8 cellular contexts compared by ENCODE assay signal in the genomic region with DNA sequence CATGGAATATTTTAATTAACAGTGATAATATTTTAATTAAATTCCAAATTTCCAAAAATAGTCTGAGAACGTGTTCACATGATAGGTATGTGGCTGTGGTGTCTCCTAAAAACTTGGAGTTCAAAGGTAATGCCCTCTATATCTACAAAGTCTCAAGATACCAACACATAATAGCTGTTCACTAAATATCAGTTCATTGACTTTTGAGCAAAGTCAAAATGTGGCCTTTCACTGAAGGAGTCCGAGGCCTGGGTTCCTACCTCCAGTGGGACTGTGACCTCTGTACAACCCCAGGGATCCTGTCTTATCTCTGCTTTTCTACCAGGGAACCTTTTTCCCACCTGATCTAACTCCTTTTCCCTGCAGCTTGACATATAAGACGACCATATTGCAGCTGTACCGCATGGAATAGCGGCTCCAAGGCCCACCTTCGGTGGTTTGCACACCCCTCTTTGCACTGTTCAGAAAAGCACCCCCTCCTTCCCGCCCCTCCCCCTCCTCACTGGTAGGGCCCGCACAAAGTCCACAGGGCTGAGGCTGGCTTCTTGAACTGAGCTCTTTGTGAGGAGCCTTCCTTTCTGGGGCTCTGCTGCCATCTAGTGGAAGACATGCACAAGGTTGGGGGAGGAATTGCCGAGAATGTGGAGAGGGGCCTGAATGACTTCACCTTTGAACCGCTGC. TPM values are rescaled to one million over a fixed set of nuclear protein-coding genes. Genes with fewer than 3 reads are reported as not detected.
DNase-seq lines count a peak whose midpoint lies in the region; ATAC-seq and TF ChIP-seq lines count a peak whose summit lies in the region.

No MANE protein-coding gene starts in this region.

- no peaks in the 10 kb centered on the region for H3K9me2 ChIP-seq in OCI-LY1 (ENCODE audit: low read depth, low read length)

- H2AFZ ChIP-seq in OCI-LY1 (ENCODE audit: low read length): no peak overlapping the region

- H3K27ac ChIP-seq in OCI-LY1 (ENCODE audit: low read depth, low read length, poor library complexity, severe bottlenecking): no peak overlapping the region
- H3K27ac ChIP-seq in muscle layer of colon (ENCODE audit: low read depth, low read length): peak overlapping the region; percentile 99

- H3K4me3 ChIP-seq in GM12865 (ENCODE audit: low read depth, low read length): peak overlapping the region; percentile 87
- no peak overlapping the region for H3K4me3 ChIP-seq in OCI-LY1 (ENCODE audit: low read depth, low read length, poor library complexity, severe bottlenecking)
- peak overlapping the region; percentile 97 for H3K4me3 ChIP-seq in epithelial cell of esophagus (ENCODE audit: low read length)
- peak overlapping the region in 1 of 2 donors; percentile 98 for H3K4me3 ChIP-seq in muscle layer of colon (ENCODE audit: low read depth in 1 of 2, low read length in 2 of 2)

- H3K4me2 ChIP-seq in OCI-LY1 (ENCODE audit: low read length): no peak overlapping the region

- H3K79me2 ChIP-seq in OCI-LY1 (ENCODE audit: insufficient read depth, low read length): no peaks in the 10 kb centered on the region

- H3K4me1 ChIP-seq in OCI-LY1 (ENCODE audit: insufficient read depth, low read length, severe bottlenecking) (peaks cover under 1% of the 10 kb centered on the region), muscle layer of colon (ENCODE audit: insufficient read depth, low read length) (peaks cover 64% of the 10 kb centered on the region)

- no peak for ATAC-seq in GM19397 (IDR thresholded peaks at IDR 0.05; ENCODE audit: unreplicated experiment)

- H3F3A ChIP-seq in OCI-LY1 (ENCODE audit: insufficient read depth, low read length): no peaks in the 10 kb centered on the region

- TF ChIP-seq CTCF in GM12865 (IDR thresholded peaks at IDR 0.05; ENCODE audit: insufficient read depth, low read depth, low read length, missing control alignments) (peak; percentile 88), OCI-LY1 (IDR thresholded peaks at IDR 0.05; ENCODE audit: low read length) (peak; percentile 87), epithelial cell of esophagus (IDR thresholded peaks at IDR 0.05; ENCODE audit: insufficient read depth, low read depth, low read length, missing control alignments) (peak; percentile 94)

- DNase-seq in GM12865 (ENCODE audit: low read depth) (peak; percentile 94), HT1080 (ENCODE audit: low read depth) (peak; percentile 74), activated T-cell treated with anti-CD3 and anti-CD28 coated beads for 1 hour (ENCODE audit: low read depth) (peak; percentile 79), epithelial cell of esophagus (ENCODE audit: low read depth) (peak; percentile 89)
- DNase-seq in stimulated activated CD8-positive, alpha-beta memory T cell treated with anti-CD3 and anti-CD28 coated beads, Interleukin-7, amount 100 ng/mL, for 1 hour (ENCODE audit: low read depth in 2 of 2): peak; percentile 64 to 70

- H3K36me3 ChIP-seq in OCI-LY1 (ENCODE audit: insufficient read depth, low read length) (no peaks in the 10 kb centered on the region), muscle layer of colon (ENCODE audit: insufficient read depth, low read length) (peaks cover 51% of the 10 kb centered on the region)

- H3K9me3 ChIP-seq in OCI-LY1 (ENCODE audit: low read length): no peaks in the 10 kb centered on the region
- H3K9me3 ChIP-seq in muscle layer of colon (ENCODE audit: low read length): no peaks in the 10 kb centered on the region

- H3K27me3 ChIP-seq in OCI-LY1 (ENCODE audit: insufficient read depth, low read length) (peaks cover 8% of the 10 kb centered on the region; the same call in 1 of the 2 replicates), muscle layer of colon (ENCODE audit: control insufficient read depth in 1 of 2, insufficient read depth in 2 of 2, low read length in 2 of 2) (no peaks in the 10 kb centered on the region)

- H3K9ac ChIP-seq in OCI-LY1 (ENCODE audit: low read length) (no peak overlapping the region), muscle layer of colon (ENCODE audit: low read length) (no peak overlapping the region)

- no peaks in the 10 kb centered on the region for H4K20me1 ChIP-seq in OCI-LY1 (ENCODE audit: insufficient read depth, low read length)

RNA-seq across cellular contexts. Expression of a gene that starts 3.1 kb away (rescaled TPM):
- total RNA-seq in HT1080 (2014; rRNA removed; shearing (Covaris generic)): 3.2 TPM in 2 replicates
- 2.5 and 3.8 TPM in 2 replicates for polyA plus RNA-seq in HT1080 (2015; cell fraction: cytosol; rRNA removed)
- polyA plus RNA-seq in HT1080 (2015; cell fraction: nucleus; rRNA removed): 5.4 and 5.8 TPM in 2 replicates

RNA-seq across cellular contexts. Expression of a gene that starts 44.3 kb away (rescaled TPM):
- total RNA-seq in HT1080 (2014; rRNA removed; shearing (Covaris generic)): 11.0 and 13.8 TPM in 2 replicates
- 16.7 and 17.5 TPM in 2 replicates for polyA plus RNA-seq in HT1080 (2015; cell fraction: cytosol; rRNA removed)
- 11.7 and 12.8 TPM in 2 replicates for polyA plus RNA-seq in HT1080 (2015; cell fraction: nucleus; rRNA removed)
